10 cellular contexts compared by ENCODE assay signal in genomic region chr10:88848499-88848898, GRCh38. TPM values are rescaled to one million over a fixed set of nuclear protein-coding genes. Genes with fewer than 3 reads are reported as not detected.
DNase-seq lines count a peak whose midpoint lies in the region; ATAC-seq, FAIRE-seq and TF ChIP-seq lines count a peak whose summit lies in the region.
"Had no signal": no experiment of that assay in that cellular context is flagged by ENCODE, and none has a peak within 500 bp of the region (broad histone marks: within the 10 kb centered on the region; RNA-seq: fewer than 3 reads in every experiment).

No MANE protein-coding gene starts in this region.

- no TSS peak for BruUV-seq in A673 (replicated peaks; lab: Mats Ljungman, UMichigan)

- H3K4me1 ChIP-seq in A673 (ENCODE audit: insufficient read depth, low read length, poor library complexity, severe bottlenecking) (peaks cover 22% of the 10 kb centered on the region), RWPE2 (ENCODE audit: insufficient read depth, poor library complexity, severe bottlenecking) (peaks cover 40% of the 10 kb centered on the region)

- no peak overlapping the region for H3K4me3 ChIP-seq in A673 (ENCODE audit: low read depth, low read length, poor library complexity, severe bottlenecking)
- H3K4me3 ChIP-seq in RWPE2 (ENCODE audit: severe bottlenecking) = no peak overlapping the region

- FAIRE-seq in GM12891 (lab: Jason Lieb, UNC) = no peak

- POLR2A ChIA-PET in A673 (lab: Charles Lee; ENCODE audit: low non-redundant PET) = no interaction called here

- peak; percentile 49 for DNase-seq in A673 (ENCODE audit: low spot score)
- no peak for DNase-seq in GM12891 (ENCODE audit: insufficient read length, low spot score)
- DNase-seq in RWPE2 (ENCODE audit: low spot score) = no peak
- peak; percentile 80 for DNase-seq in fibroblast of peridontal ligament (ENCODE audit: extremely low read depth)
- no peak for DNase-seq in activated gamma-delta T cell (lab: John Stamatoyannopoulos, UW)
- DNase-seq in erythroblast (lab: John Stamatoyannopoulos, UW) = no peak
- no peak for DNase-seq in NCI-H1048 (lab: John Stamatoyannopoulos, UW)
- no peak for DNase-seq in NCI-H526 (lab: John Stamatoyannopoulos, UW)
- DNase-seq: DND-41 had no signal

- H3K27ac ChIP-seq in A673 (ENCODE audit: low read depth, low read length, poor library complexity, severe bottlenecking) (no peak overlapping the region), RWPE2 (ENCODE audit: poor library complexity, severe bottlenecking) (peak overlapping the region; percentile 60)

- no peaks in the 10 kb centered on the region for H3K27me3 ChIP-seq in A673 (replicated peaks; ENCODE audit: insufficient read depth, low read depth, low read length, poor library complexity)
- no peaks in the 10 kb centered on the region for H3K27me3 ChIP-seq in RWPE2 (ENCODE audit: insufficient read depth, poor library complexity, severe bottlenecking)

- CTCF ChIA-PET in A673 (lab: Charles Lee) = no interaction called here

- TF ChIP-seq CTCF in A673 (conservative IDR thresholded peaks at IDR 0.05; ENCODE audit: low read depth, low read length) (no peak), RWPE2 (IDR thresholded peaks at IDR 0.05; ENCODE audit: poor library complexity, severe bottlenecking) (no peak)

- no peaks in the 10 kb centered on the region for H3K9me3 ChIP-seq in A673 (ENCODE audit: low read depth, low read length, poor library complexity, severe bottlenecking)
- H3K9me3 ChIP-seq in RWPE2 (ENCODE audit: severe bottlenecking) = no peaks in the 10 kb centered on the region

- no peak for TF ChIP-seq POLR2A in GM12891 (IDR thresholded peaks at IDR 0.05; ENCODE audit: low read depth, low read length)
- TF ChIP-seq POLR2A in erythroblast (IDR thresholded peaks at IDR 0.05; ENCODE audit: low read length) = no peak

- peak; percentile 63 for ATAC-seq in RWPE2 (ENCODE audit: low read depth)

- H3K36me3 ChIP-seq in A673 (ENCODE audit: insufficient read depth, low read length, poor library complexity, severe bottlenecking) = no peaks in the 10 kb centered on the region
- no peaks in the 10 kb centered on the region for H3K36me3 ChIP-seq in RWPE2 (ENCODE audit: low read depth)

- intact Hi-C loops in A673 (cut with micrococcal nuclease; ENCODE audit: unreplicated experiment) = no loop called here

TF ChIP-seq in GM12891, 5 proteins besides CTCF, POLR2A, EP300 and RAD21:
- TF ChIP-seq SPI1 (IDR thresholded peaks at IDR 0.05; ENCODE audit: low read depth, low read length) (peak; percentile 74), TAF1 (IDR thresholded peaks at IDR 0.05; ENCODE audit: low read depth, low read length) (no peak), PAX5 (IDR thresholded peaks at IDR 0.05; ENCODE audit: insufficient read depth, low read length, severe bottlenecking) (no peak)

RNA-seq across cellular contexts. Expression of gene ANKRD22, which starts 3.1 kb away (rescaled TPM):
- 0.52 TPM in 1 of 2 replicates, not detected in the other for total RNA-seq in A673 (2021)
- 0.39 TPM for polyA plus RNA-seq in GM12891 (2012; ENCODE audit: low read depth, missing spikeins)
- polyA plus RNA-seq: IgD-negative memory B cell had no signal

RNA-seq across cellular contexts. Expression of gene STAMBPL1, which starts 31.5 kb away (rescaled TPM):
- total RNA-seq in A673 (2021) = 61.2 and 71.8 TPM in 2 replicates
- polyA plus RNA-seq in GM12891 (2012; ENCODE audit: low read depth, missing spikeins) = 14.6 TPM

RNA-seq across cellular contexts. Expression of gene LIPM, which starts 46.0 kb away (rescaled TPM):
- not detected in 2 replicates for total RNA-seq in A673 (2021)
- polyA plus RNA-seq in GM12891 (2012; ENCODE audit: low read depth, missing spikeins) = not detected
- polyA plus RNA-seq: IgD-negative memory B cell had no signal

Comparison
In these comparisons a context has a peak if more than half of its experiments do, and no peak if none do; other contexts are left out.
1. DNase-seq: peak in A673 (single experiment) and fibroblast of peridontal ligament (single experiment); none in GM12891 (single experiment), RWPE2 (single experiment), activated gamma-delta T cell (single experiment), erythroblast (0 of 2), NCI-H1048 (single experiment) and NCI-H526 (0 of 2).